8 cellular contexts compared by ENCODE assay signal in the genomic region with DNA sequence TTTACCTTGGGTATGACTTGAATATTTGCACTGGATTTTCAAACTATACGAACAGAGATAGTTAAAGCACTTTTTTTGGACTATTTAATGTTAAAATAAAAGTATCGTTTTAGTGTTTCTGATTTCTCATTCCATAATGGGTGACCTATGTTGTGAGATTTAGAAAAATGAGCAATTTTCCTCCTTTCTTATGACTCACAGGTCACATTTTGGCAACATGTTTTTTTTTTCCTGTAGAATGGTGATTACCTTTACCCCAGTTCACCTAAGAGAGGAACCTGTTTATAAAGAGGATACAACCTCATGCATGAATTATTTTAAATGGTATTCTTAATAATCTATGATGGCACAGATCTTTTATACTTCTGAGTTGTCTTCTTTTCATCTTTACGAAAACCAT.
DNase-seq lines count a peak whose midpoint lies in the region; ATAC-seq, FAIRE-seq and TF ChIP-seq lines count a peak whose summit lies in the region.

No MANE protein-coding gene starts in this region.

- DNase-seq in CD14-positive monocyte (ENCODE audit: low spot score), result no peak
- DNase-seq in M059J (ENCODE audit: low read depth), result peak; percentile 51
- peak; percentile 17 to 65 for DNase-seq in cardiac fibroblast (ENCODE audit: low read depth in 2 of 2)
- DNase-seq in GF-D8 (lab: John Stamatoyannopoulos, UW), result no peak
- no peak for DNase-seq in GM19239 (ENCODE audit: insufficient read length, low spot score)
- no peak for DNase-seq in LoVo (ENCODE audit: low spot score)

- no peak for FAIRE-seq in GM19239 (lab: Jason Lieb, UNC)

- H3K4me3 Mint-ChIP-seq in CD14-positive monocyte, result no peak overlapping the region

- TF ChIP-seq CTCF in CD14-positive monocyte (IDR thresholded peaks at IDR 0.05) (no peak), cardiac fibroblast (IDR thresholded peaks at IDR 0.05; ENCODE audit: low read depth, low read length) (no peak), neutrophil (IDR thresholded peaks at IDR 0.05) (no peak)

- H3K36me3 ChIP-seq in neutrophil, result no peaks in the 10 kb centered on the region

- peaks cover 17 to 20% of the 10 kb centered on the region in 2 donors for H3K36me3 Mint-ChIP-seq in CD14-positive monocyte

- H3K27ac ChIP-seq in neutrophil, result peak overlapping the region; percentile 88

- no peaks in the 10 kb centered on the region for H3K27me3 ChIP-seq in neutrophil

- no peaks in the 10 kb centered on the region for H3K9me3 ChIP-seq in neutrophil

- ATAC-seq in GM21367 (IDR thresholded peaks at IDR 0.05; ENCODE audit: unreplicated experiment), result no peak

- peaks cover 83% of the 10 kb centered on the region for H3K4me1 Mint-ChIP-seq in CD14-positive monocyte

- no peaks in the 10 kb centered on the region for H3K27me3 Mint-ChIP-seq in CD14-positive monocyte (ENCODE audit: low read depth in 3 of 3)

- peaks cover 71% of the 10 kb centered on the region in 2 experiments for H3K4me1 ChIP-seq in neutrophil (ENCODE audit: control insufficient read depth in 1 of 2, insufficient read depth in 1 of 2, low read depth in 1 of 2, low read length in 1 of 2)

- H3K4me3 ChIP-seq in cardiac fibroblast (replicated peaks in 1 of 2; ENCODE audit: low read depth in 2 of 2, low read length in 2 of 2) (no peak overlapping the region), neutrophil (ENCODE audit: low read depth in 1 of 2, low read length in 1 of 2) (peak overlapping the region in 1 of 2 experiments; percentile 27)

- H3K9me3 Mint-ChIP-seq in CD14-positive monocyte, result peaks cover 0 to 14% (median 7%) of the 10 kb centered on the region in 7 donors

- peak overlapping the region; percentile 85 to 98 (median 94) for H3K27ac Mint-ChIP-seq in CD14-positive monocyte

- intact Hi-C loops in CD14-positive monocyte (cut with micrococcal nuclease), result loop anchor here (5.0 to 10.0 kb wide), 2 partner anchors 63 to 439 kb away; partner anchors contain the start of genes BABAM2 (in 1 of the 2), FOSL2 (in 1 of the 2) and RBKS (in 1 of the 2)

Comparison
In these comparisons a context has a peak if more than half of its experiments do, and no peak if none do; other contexts are left out.
1. DNase-seq: peak in M059J (single experiment) and cardiac fibroblast (2 of 2); none in CD14-positive monocyte (single experiment), GF-D8 (single experiment), GM19239 (single experiment) and LoVo (single experiment).